ENCODE assay signal across 7 cellular contexts in genomic region chr7:76891771-76892170, GRCh38.
DNase-seq lines count a peak whose midpoint lies in the region; ATAC-seq and TF ChIP-seq lines count a peak whose summit lies in the region.
"Not testable (repeated sequence)": the region's sequence is repeated elsewhere in the genome, so short reads cannot be mapped to it uniquely, and the experiment has no call there.

No MANE protein-coding gene starts in this region.

- not testable (repeated sequence) for H3K9me3 Mint-ChIP-seq in HFFc6

- H3K4me1 Mint-ChIP-seq in HFFc6 (ENCODE audit: low read depth): not testable (repeated sequence)

- H3K4me3 Mint-ChIP-seq in HFFc6: not testable (repeated sequence)

- H3K4me3 ChIP-seq in retinal pigment epithelial cell (ENCODE audit: low read length): not testable (repeated sequence)

- peak; percentile 46 for ATAC-seq in foreskin keratinocyte

- H3K36me3 Mint-ChIP-seq in HFFc6 (ENCODE audit: low read depth): not testable (repeated sequence)

- not testable (repeated sequence) for H3K27me3 Mint-ChIP-seq in HFFc6 (ENCODE audit: insufficient read depth)

- H3K4me1 ChIP-seq in foreskin keratinocyte: not testable (repeated sequence)

- H3K27ac ChIP-seq in foreskin keratinocyte: not testable (repeated sequence)

- H3K27me3 ChIP-seq in foreskin keratinocyte: not testable (repeated sequence)

- not testable (repeated sequence) for H3K27ac Mint-ChIP-seq in HFFc6

- DNase-seq in EH (ENCODE audit: low read depth): peak; percentile 24
- peak; percentile 7 for DNase-seq in HFFc6
- peak; percentile 42 for DNase-seq in M059J (ENCODE audit: low read depth)
- peak; percentile 59 for DNase-seq in astrocyte of the hippocampus (ENCODE audit: low read depth, low spot score)
- peak; percentile 37 to 64 for DNase-seq in foreskin keratinocyte
- DNase-seq in kidney tubule cell (ENCODE audit: low spot score): peak; percentile 58
- DNase-seq in retinal pigment epithelial cell (ENCODE audit: low read depth): peak; percentile 87

- TF ChIP-seq CTCF in HFFc6 (IDR thresholded peaks at IDR 0.05); foreskin keratinocyte (conservative IDR thresholded peaks at IDR 0.05); retinal pigment epithelial cell (conservative IDR thresholded peaks at IDR 0.05; ENCODE audit: low read depth, low read length): not testable (repeated sequence)

Comparison
In these comparisons a context has a peak if more than half of its experiments do, and no peak if none do; other contexts are left out.
1. DNase-seq: peak in every context shown above with its lines; median percentile 87 in retinal pigment epithelial cell; 59 in astrocyte of the hippocampus; 58 in kidney tubule cell; 50 in foreskin keratinocyte; 42 in M059J; 24 in EH; 7 in HFFc6.